In genomic region chr4:100081511-100081910, GRCh38 we compare ENCODE assay signal across 12 cellular contexts.
"Had no signal": no experiment of that assay in that cellular context is flagged by ENCODE, and none has a peak within 500 bp of the region (broad histone marks: within the 10 kb centered on the region; RNA-seq: fewer than 3 reads in every experiment).

No MANE protein-coding gene starts in this region.

- H3K4me3 ChIP-seq: coronary artery, pancreas, skin epidermis, tibial nerve, vagina had no signal

- ATAC-seq: left ventricle myocardium superior, pancreas had no signal

- H3K27me3 ChIP-seq: pancreas, tibial nerve, vagina had no signal

- H3K36me3 ChIP-seq: pancreas, tibial nerve, vagina had no signal

- FAIRE-seq: endothelial cell of umbilical vein, kidney, pancreas had no signal

- H3K27ac ChIP-seq: coronary artery, pancreas, skin epidermis, tibial nerve, vagina had no signal

- H3K9me3 ChIP-seq: pancreas, tibial nerve, vagina had no signal

- DNase-seq: activated CD4-positive, alpha-beta T cell treated with anti-CD3 and anti-CD28 coated beads, Interleukin-2, amount 50 U/mL, for 48 hours; central memory CD4-positive, alpha-beta T cell; effector CD4-positive, alpha-beta T cell; kidney; left ventricle myocardium superior; pancreas; T-helper 2 cell had no signal

- H3K4me1 ChIP-seq: pancreas, tibial nerve had no signal
